Comparison of ENCODE assay signal across 17 cellular contexts in the genomic region with DNA sequence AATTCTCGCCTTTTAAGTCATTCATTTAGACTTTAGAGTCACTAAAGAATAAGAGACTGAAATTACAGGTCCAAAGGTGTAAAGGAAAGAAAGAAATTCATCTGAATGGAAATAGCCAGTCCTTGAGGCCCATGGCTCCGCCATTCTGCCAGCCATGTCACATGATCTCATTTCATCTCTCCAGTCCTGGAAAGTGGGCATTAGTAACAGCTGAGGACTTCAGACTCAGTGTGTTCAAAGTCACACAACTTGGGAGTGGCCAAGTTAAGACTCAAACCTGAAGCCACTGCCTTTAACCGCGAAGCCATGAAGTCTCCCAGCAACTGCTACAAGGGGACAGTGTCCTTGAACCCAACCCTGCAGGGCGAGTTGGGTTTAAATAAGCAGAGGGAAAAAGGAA.
DNase-seq lines count a peak whose midpoint lies in the region; ATAC-seq and TF ChIP-seq lines count a peak whose summit lies in the region.
"Had no signal": no experiment of that assay in that cellular context is flagged by ENCODE, and none has a peak within 500 bp of the region (broad histone marks: within the 10 kb centered on the region; RNA-seq: fewer than 3 reads in every experiment).

No MANE protein-coding gene starts in this region.

- H3K27ac ChIP-seq in endodermal cell (ENCODE audit: low read depth, low read length) (no peak overlapping the region), upper lobe of right lung (no peak overlapping the region)
- H3K27ac ChIP-seq: BLaER1 had no signal

- WGBS in endodermal cell (ENCODE audit: insufficient coverage in 1 of 2, insufficient read length in 1 of 2), 2 experiments = 92 to 94% methylated on average over 4 to 5 of the region's 5 CpGs

- TF ChIP-seq CTCF in endodermal cell (conservative IDR thresholded peaks at IDR 0.05) = no peak
- no peak for TF ChIP-seq CTCF in HFFc6 (IDR thresholded peaks at IDR 0.05)
- no peak for TF ChIP-seq CTCF in upper lobe of right lung (IDR thresholded peaks at IDR 0.05)

- H3K9me3 Mint-ChIP-seq in activated CD4-positive, alpha-beta memory T cell treated with anti-CD3 and anti-CD28 coated beads for 36 hours = no peaks in the 10 kb centered on the region
- no peaks in the 10 kb centered on the region for H3K9me3 Mint-ChIP-seq in activated CD4-positive, alpha-beta memory T cell treated with anti-CD3 and anti-CD28 coated beads, Interleukin-2, amount 10 ng/mL, durations not matched to agents 7 days and 5 days
- no peaks in the 10 kb centered on the region for H3K9me3 Mint-ChIP-seq in activated T-helper 1 cell treated with anti-CD3 and anti-CD28 coated beads, Interleukin-12 subunit alpha, Interleukin-12 subunit beta, Interleukin-2, Interleukin-4 antibody, amounts not matched to agents 30 ng/mL and 10 ng/mL and 1 ng/mL, durations not matched to agents 14 hours and 24 hours and 36 hours
- H3K9me3 Mint-ChIP-seq in endodermal cell (no peaks in the 10 kb centered on the region), HFFc6 (no peaks in the 10 kb centered on the region)
- H3K9me3 Mint-ChIP-seq in natural killer cell treated with Interleukin-12 subunit alpha and Interleukin-12 subunit beta and Interleukin-15 and Interleukin-18, amount 100 ng/mL, for 72 hours = no peaks in the 10 kb centered on the region

- H3K9ac ChIP-seq in endodermal cell (ENCODE audit: extremely low read depth, low read length, poor library complexity, severe bottlenecking) = no peak overlapping the region
- H3K9ac ChIP-seq: BLaER1 had no signal

- no peak for ATAC-seq in natural killer cell treated with Interleukin-12 subunit alpha and Interleukin-12 subunit beta and Interleukin-15 and Interleukin-18, amount 100 ng/mL, for 72 hours
- no peak for ATAC-seq in upper lobe of right lung

- peak overlapping the region; percentile 78 for H3K27ac Mint-ChIP-seq in activated CD4-positive, alpha-beta memory T cell treated with anti-CD3 and anti-CD28 coated beads for 36 hours
- H3K27ac Mint-ChIP-seq in activated CD4-positive, alpha-beta memory T cell treated with anti-CD3 and anti-CD28 coated beads, Interleukin-2, amount 10 ng/mL, durations not matched to agents 7 days and 5 days = no peak overlapping the region
- H3K27ac Mint-ChIP-seq in activated T-helper 1 cell treated with anti-CD3 and anti-CD28 coated beads, Interleukin-12 subunit alpha, Interleukin-12 subunit beta, Interleukin-2, Interleukin-4 antibody, amounts not matched to agents 30 ng/mL and 10 ng/mL and 1 ng/mL, durations not matched to agents 14 hours and 24 hours and 36 hours = peak overlapping the region; percentile 84
- H3K27ac Mint-ChIP-seq in endodermal cell = no peak overlapping the region
- H3K27ac Mint-ChIP-seq in natural killer cell treated with Interleukin-12 subunit alpha and Interleukin-12 subunit beta and Interleukin-15 and Interleukin-18, amount 100 ng/mL, for 72 hours = peak overlapping the region; percentile 97 to 100
- H3K27ac Mint-ChIP-seq in HFFc6 = no peak overlapping the region

- H3K36me3 ChIP-seq in endodermal cell (ENCODE audit: control insufficient read depth, insufficient read depth, low read length) = peaks cover 13% of the 10 kb centered on the region
- H3K36me3 ChIP-seq in upper lobe of right lung = peaks cover 6% of the 10 kb centered on the region

- H3K4me3 Mint-ChIP-seq in activated CD4-positive, alpha-beta memory T cell treated with anti-CD3 and anti-CD28 coated beads for 36 hours = no peak overlapping the region
- no peak overlapping the region for H3K4me3 Mint-ChIP-seq in activated CD4-positive, alpha-beta memory T cell treated with anti-CD3 and anti-CD28 coated beads, Interleukin-2, amount 10 ng/mL, durations not matched to agents 7 days and 5 days
- peak overlapping the region; percentile 85 for H3K4me3 Mint-ChIP-seq in activated T-helper 1 cell treated with anti-CD3 and anti-CD28 coated beads, Interleukin-12 subunit alpha, Interleukin-12 subunit beta, Interleukin-2, Interleukin-4 antibody, amounts not matched to agents 30 ng/mL and 10 ng/mL and 1 ng/mL, durations not matched to agents 14 hours and 24 hours and 36 hours
- no peak overlapping the region for H3K4me3 Mint-ChIP-seq in endodermal cell
- H3K4me3 Mint-ChIP-seq in natural killer cell treated with Interleukin-12 subunit alpha and Interleukin-12 subunit beta and Interleukin-15 and Interleukin-18, amount 100 ng/mL, for 72 hours = peak overlapping the region; percentile 66
- no peak overlapping the region for H3K4me3 Mint-ChIP-seq in HFFc6

- H3K4me1 ChIP-seq in endodermal cell (ENCODE audit: control insufficient read depth, insufficient read depth, low read length) (no peaks in the 10 kb centered on the region), upper lobe of right lung (peaks cover 15% of the 10 kb centered on the region)

- peaks cover 43% of the 10 kb centered on the region for H3K36me3 Mint-ChIP-seq in activated CD4-positive, alpha-beta memory T cell treated with anti-CD3 and anti-CD28 coated beads for 36 hours
- peaks cover 56% of the 10 kb centered on the region for H3K36me3 Mint-ChIP-seq in activated CD4-positive, alpha-beta memory T cell treated with anti-CD3 and anti-CD28 coated beads, Interleukin-2, amount 10 ng/mL, durations not matched to agents 7 days and 5 days (ENCODE audit: low read depth)
- H3K36me3 Mint-ChIP-seq in activated T-helper 1 cell treated with anti-CD3 and anti-CD28 coated beads, Interleukin-12 subunit alpha, Interleukin-12 subunit beta, Interleukin-2, Interleukin-4 antibody, amounts not matched to agents 30 ng/mL and 10 ng/mL and 1 ng/mL, durations not matched to agents 14 hours and 24 hours and 36 hours (ENCODE audit: low read depth) = peaks cover 52% of the 10 kb centered on the region
- H3K36me3 Mint-ChIP-seq in endodermal cell (ENCODE audit: low read depth) = peaks cover 5% of the 10 kb centered on the region
- peaks cover 45% of the 10 kb centered on the region for H3K36me3 Mint-ChIP-seq in natural killer cell treated with Interleukin-12 subunit alpha and Interleukin-12 subunit beta and Interleukin-15 and Interleukin-18, amount 100 ng/mL, for 72 hours
- H3K36me3 Mint-ChIP-seq in HFFc6 (ENCODE audit: low read depth) = peaks cover 31% of the 10 kb centered on the region

- H3K4me3 ChIP-seq in endodermal cell (ENCODE audit: low read length) (no peak overlapping the region), upper lobe of right lung (no peak overlapping the region)
- H3K4me3 ChIP-seq: BLaER1 had no signal

- CTCF ChIA-PET in activated CD4-positive, alpha-beta memory T cell treated with anti-CD3 and anti-CD28 coated beads for 36 hours (lab: Charles Lee) = interaction anchor here (2.8 kb wide), 1 partner anchor 22 kb away, joined by 11 read pairs; no protein-coding TSS in a partner anchor
- CTCF ChIA-PET in activated CD4-positive, alpha-beta memory T cell treated with anti-CD3 and anti-CD28 coated beads, Interleukin-2, amount 10 ng/mL, durations not matched to agents 7 days and 5 days (lab: Charles Lee) = no interaction called here

- intact Hi-C loops in activated CD4-positive, alpha-beta memory T cell treated with anti-CD3 and anti-CD28 coated beads for 36 hours (cut with micrococcal nuclease) = loop anchor here (10.0 kb wide), 1 partner anchor 345 kb away; no protein-coding TSS in a partner anchor
- intact Hi-C loops in activated T-helper 1 cell treated with anti-CD3 and anti-CD28 coated beads, Interleukin-12 subunit alpha, Interleukin-12 subunit beta, Interleukin-2, Interleukin-4 antibody, amounts not matched to agents 30 ng/mL and 10 ng/mL and 1 ng/mL, durations not matched to agents 14 hours and 24 hours and 36 hours (cut with micrococcal nuclease) = loop anchor here (1.0 to 10.0 kb wide), 2 partner anchors 9 to 735 kb away; partner anchors contain the start of gene TRIM44
- intact Hi-C loops in upper lobe of right lung (cut with DNase I) = no loop called here

- H3K9me3 ChIP-seq in endodermal cell (ENCODE audit: control insufficient read depth, low read length) = no peaks in the 10 kb centered on the region
- no peaks in the 10 kb centered on the region for H3K9me3 ChIP-seq in upper lobe of right lung
- H3K9me3 ChIP-seq: BLaER1 had no signal

- POLR2A ChIA-PET in activated CD4-positive, alpha-beta memory T cell treated with anti-CD3 and anti-CD28 coated beads for 36 hours (lab: Charles Lee) = no interaction called here
- POLR2A ChIA-PET in activated CD4-positive, alpha-beta memory T cell treated with anti-CD3 and anti-CD28 coated beads, Interleukin-2, amount 10 ng/mL, durations not matched to agents 7 days and 5 days (lab: Charles Lee) = interaction anchor here (0.9 kb wide), 1 partner anchor 13 kb away, joined by 3 read pairs; no protein-coding TSS in a partner anchor

- no peak for DNase-seq in activated CD4-positive, alpha-beta memory T cell treated with anti-CD3 and anti-CD28 coated beads for 36 hours
- no peak for DNase-seq in activated CD4-positive, alpha-beta memory T cell treated with anti-CD3 and anti-CD28 coated beads, Interleukin-2, amount 10 ng/mL, durations not matched to agents 7 days and 5 days
- no peak for DNase-seq in activated T-helper 1 cell treated with anti-CD3 and anti-CD28 coated beads, Interleukin-12 subunit alpha, Interleukin-12 subunit beta, Interleukin-2, Interleukin-4 antibody, amounts not matched to agents 30 ng/mL and 10 ng/mL and 1 ng/mL, durations not matched to agents 14 hours and 24 hours and 36 hours (ENCODE audit: low spot score)
- DNase-seq in endodermal cell (peak; percentile 15), HFFc6 (no peak), upper lobe of right lung (no peak), ecto neural progenitor cell (ENCODE audit: low spot score) (no peak)
- no peak for DNase-seq in natural killer cell treated with Interleukin-12 subunit alpha and Interleukin-12 subunit beta and Interleukin-15 and Interleukin-18, amount 100 ng/mL, for 72 hours (ENCODE audit: low spot score)
- DNase-seq: GF-D8, GOT3, KG1, NCI-H1436, NCI-H2029, NCI-H2171, NCI-H446, NCI-H69 had no signal

- H3K27me3 Mint-ChIP-seq in activated CD4-positive, alpha-beta memory T cell treated with anti-CD3 and anti-CD28 coated beads for 36 hours = no peaks in the 10 kb centered on the region
- H3K27me3 Mint-ChIP-seq in activated CD4-positive, alpha-beta memory T cell treated with anti-CD3 and anti-CD28 coated beads, Interleukin-2, amount 10 ng/mL, durations not matched to agents 7 days and 5 days = no peaks in the 10 kb centered on the region
- H3K27me3 Mint-ChIP-seq in activated T-helper 1 cell treated with anti-CD3 and anti-CD28 coated beads, Interleukin-12 subunit alpha, Interleukin-12 subunit beta, Interleukin-2, Interleukin-4 antibody, amounts not matched to agents 30 ng/mL and 10 ng/mL and 1 ng/mL, durations not matched to agents 14 hours and 24 hours and 36 hours (ENCODE audit: insufficient read depth) = no peaks in the 10 kb centered on the region
- H3K27me3 Mint-ChIP-seq in endodermal cell (ENCODE audit: insufficient read depth) (no peaks in the 10 kb centered on the region), HFFc6 (ENCODE audit: insufficient read depth) (no peaks in the 10 kb centered on the region; the same call in 1 of the 2 replicates)
- H3K27me3 Mint-ChIP-seq in natural killer cell treated with Interleukin-12 subunit alpha and Interleukin-12 subunit beta and Interleukin-15 and Interleukin-18, amount 100 ng/mL, for 72 hours = no peaks in the 10 kb centered on the region

- H3K4me1 Mint-ChIP-seq in activated CD4-positive, alpha-beta memory T cell treated with anti-CD3 and anti-CD28 coated beads for 36 hours (ENCODE audit: low read depth) = peaks cover 48% of the 10 kb centered on the region
- H3K4me1 Mint-ChIP-seq in activated CD4-positive, alpha-beta memory T cell treated with anti-CD3 and anti-CD28 coated beads, Interleukin-2, amount 10 ng/mL, durations not matched to agents 7 days and 5 days = peaks cover 33% of the 10 kb centered on the region
- H3K4me1 Mint-ChIP-seq in activated T-helper 1 cell treated with anti-CD3 and anti-CD28 coated beads, Interleukin-12 subunit alpha, Interleukin-12 subunit beta, Interleukin-2, Interleukin-4 antibody, amounts not matched to agents 30 ng/mL and 10 ng/mL and 1 ng/mL, durations not matched to agents 14 hours and 24 hours and 36 hours (ENCODE audit: low read depth) = peaks cover 64% of the 10 kb centered on the region
- no peaks in the 10 kb centered on the region for H3K4me1 Mint-ChIP-seq in endodermal cell
- peaks cover 56 to 61% of the 10 kb centered on the region in 2 donors for H3K4me1 Mint-ChIP-seq in natural killer cell treated with Interleukin-12 subunit alpha and Interleukin-12 subunit beta and Interleukin-15 and Interleukin-18, amount 100 ng/mL, for 72 hours (ENCODE audit: low read depth in 2 of 2)
- H3K4me1 Mint-ChIP-seq in HFFc6 (ENCODE audit: low read depth) = 0 out of 2 replicates have a peak, but pooled peaks cover 8% of the 10 kb centered on the region

- H3K27me3 ChIP-seq in endodermal cell (ENCODE audit: control insufficient read depth, insufficient read depth, low read length, poor library complexity, severe bottlenecking) (no peaks in the 10 kb centered on the region), upper lobe of right lung (no peaks in the 10 kb centered on the region)
- H3K27me3 ChIP-seq: BLaER1 had no signal

Comparison
In these comparisons a context has a peak if more than half of its experiments do, and no peak if none do; other contexts are left out.
1. H3K27ac Mint-ChIP-seq: peak in activated CD4-positive, alpha-beta memory T cell treated with anti-CD3 and anti-CD28 coated beads for 36 hours (single experiment), activated T-helper 1 cell treated with anti-CD3 and anti-CD28 coated beads, Interleukin-12 subunit alpha, Interleukin-12 subunit beta, Interleukin-2, Interleukin-4 antibody, amounts not matched to agents 30 ng/mL and 10 ng/mL and 1 ng/mL, durations not matched to agents 14 hours and 24 hours and 36 hours (single experiment) and natural killer cell treated with Interleukin-12 subunit alpha and Interleukin-12 subunit beta and Interleukin-15 and Interleukin-18, amount 100 ng/mL, for 72 hours (2 of 2); none in activated CD4-positive, alpha-beta memory T cell treated with anti-CD3 and anti-CD28 coated beads, Interleukin-2, amount 10 ng/mL, durations not matched to agents 7 days and 5 days (single experiment), endodermal cell (single experiment) and HFFc6 (single experiment).
2. H3K4me3 Mint-ChIP-seq: peak in activated T-helper 1 cell treated with anti-CD3 and anti-CD28 coated beads, Interleukin-12 subunit alpha, Interleukin-12 subunit beta, Interleukin-2, Interleukin-4 antibody, amounts not matched to agents 30 ng/mL and 10 ng/mL and 1 ng/mL, durations not matched to agents 14 hours and 24 hours and 36 hours (single experiment) and natural killer cell treated with Interleukin-12 subunit alpha and Interleukin-12 subunit beta and Interleukin-15 and Interleukin-18, amount 100 ng/mL, for 72 hours (single experiment); none in activated CD4-positive, alpha-beta memory T cell treated with anti-CD3 and anti-CD28 coated beads for 36 hours (single experiment), activated CD4-positive, alpha-beta memory T cell treated with anti-CD3 and anti-CD28 coated beads, Interleukin-2, amount 10 ng/mL, durations not matched to agents 7 days and 5 days (single experiment), endodermal cell (single experiment) and HFFc6 (single experiment).